In the genomic region with DNA sequence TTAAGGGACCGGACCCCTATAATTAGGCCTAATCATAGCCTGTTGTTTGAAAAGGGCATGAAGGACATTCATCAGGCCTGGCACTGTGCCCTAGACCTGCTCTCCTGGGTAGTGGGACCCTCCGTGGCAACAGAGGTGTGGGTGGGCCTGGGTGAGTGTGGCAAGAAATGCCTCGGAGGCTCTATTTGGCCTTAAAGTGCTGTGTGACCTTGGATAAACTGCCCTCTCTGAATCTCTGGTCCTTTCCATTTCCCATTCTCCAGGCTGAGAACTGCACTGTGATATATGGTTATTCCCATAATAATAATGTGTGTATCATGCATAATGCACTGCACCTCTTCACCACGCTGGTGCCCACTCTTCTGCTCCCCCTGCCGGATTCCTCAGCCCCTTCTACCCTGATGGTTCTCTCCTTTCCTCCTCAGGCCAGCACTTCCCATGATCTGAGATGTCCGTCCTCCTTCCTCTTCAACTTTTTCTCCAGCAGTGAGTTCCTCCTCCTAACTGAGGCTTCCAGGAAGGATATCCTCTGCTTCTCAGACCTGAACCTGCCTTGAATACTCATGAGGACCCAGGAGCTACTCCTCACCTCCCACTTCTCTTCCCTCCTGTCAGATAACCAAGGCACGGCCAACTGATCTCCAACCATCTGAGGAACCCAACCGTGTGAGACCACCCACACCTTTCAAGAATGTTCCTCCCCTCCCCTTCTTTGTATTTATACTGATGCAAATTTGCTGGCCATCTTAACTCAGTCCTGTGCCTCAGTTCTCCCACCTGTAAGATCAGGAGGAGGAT, we compare ENCODE assay signal across 14 cellular contexts.
A peak's percentile ranks its signal among the peaks of the same experiment; 100 is the strongest.
DNase-seq lines count a peak whose midpoint lies in the region; ATAC-seq, FAIRE-seq and TF ChIP-seq lines count a peak whose summit lies in the region.
"Had no signal": no experiment of that assay in that cellular context is flagged by ENCODE, and none has a peak within 500 bp of the region (broad histone marks: within the 10 kb centered on the region; RNA-seq: fewer than 3 reads in every experiment).

No MANE protein-coding gene starts in this region.

- H4K5ac ChIP-seq in H1 (ENCODE audit: insufficient read length, low read depth, low read length), result no peak overlapping the region

- H3K4me1 ChIP-seq in breast epithelium (no peaks in the 10 kb centered on the region), H1 (replicated peaks in 1 of 4; ENCODE audit: control insufficient read depth in 3 of 4, insufficient read depth in 4 of 4, low read length in 3 of 4) (no peaks in the 10 kb centered on the region)

- no peak overlapping the region for H3K14ac ChIP-seq in H1 (ENCODE audit: insufficient read length)

- CTCF ChIA-PET in MCF 10A (lab: Yijun Ruan, JAX) (interaction anchor here (0.5 kb wide), 1 partner anchor 661 kb away, joined by 3 read pairs; no protein-coding TSS in a partner anchor), H1 (lab: Charles Lee; ENCODE audit: partially characterized antibody) (no interaction called here)

- POLR2A ChIA-PET in MCF 10A (lab: Yijun Ruan, JAX), result no interaction called here
- POLR2A ChIA-PET in H1 (lab: Charles Lee; ENCODE audit: partially characterized antibody), result no interaction called here

- H3K4me3 ChIP-seq in breast epithelium, result no peak overlapping the region
- H3K4me3 ChIP-seq in H1 (ENCODE audit: extremely low read depth in 1 of 4, insufficient read depth in 2 of 4, low read depth in 3 of 4, low read length in 4 of 4), result no peak overlapping the region

- no peak overlapping the region for H2BK5ac ChIP-seq in H1 (ENCODE audit: low read depth, low read length)

- H3K36me3 Mint-ChIP-seq in MCF 10A (ENCODE audit: insufficient read depth, unreplicated experiment), result no peaks in the 10 kb centered on the region
- H3K36me3 Mint-ChIP-seq in IgD-negative memory B cell, result no peaks in the 10 kb centered on the region
- H3K36me3 Mint-ChIP-seq in stimulated activated memory B cell treated with anti-CD40 and anti-IgM and Interleukin-4, amounts not matched to agents 10 μg/mL and 1 μg/mL and 100 μg/mL, for 72 hours, result no peaks in the 10 kb centered on the region
- H3K36me3 Mint-ChIP-seq in activated T-helper 1 cell treated with anti-CD3 and anti-CD28 coated beads, Interleukin-12 subunit alpha, Interleukin-12 subunit beta, Interleukin-2, Interleukin-4 antibody, amounts not matched to agents 30 ng/mL and 10 ng/mL and 1 ng/mL, durations not matched to agents 14 hours and 24 hours and 36 hours (ENCODE audit: low read depth), result no peaks in the 10 kb centered on the region

- H4K8ac ChIP-seq in H1 (ENCODE audit: extremely low read depth, insufficient read depth, low read length), result no peak overlapping the region

- H3K9ac ChIP-seq in H1 (replicated peaks in 1 of 4; ENCODE audit: extremely low read depth in 1 of 4, low read depth in 3 of 4, low read length in 3 of 4), result no peak overlapping the region

- BruUV-seq in MCF 10A (replicated peaks; lab: Mats Ljungman, UMichigan), result no TSS peak

- H3K27me3 Mint-ChIP-seq in MCF 10A (ENCODE audit: insufficient read depth, unreplicated experiment) (no peaks in the 10 kb centered on the region), IgD-negative memory B cell (no peaks in the 10 kb centered on the region)
- H3K27me3 Mint-ChIP-seq in stimulated activated memory B cell treated with anti-CD40 and anti-IgM and Interleukin-4, amounts not matched to agents 10 μg/mL and 1 μg/mL and 100 μg/mL, for 72 hours, result no peaks in the 10 kb centered on the region
- no peaks in the 10 kb centered on the region for H3K27me3 Mint-ChIP-seq in activated T-helper 1 cell treated with anti-CD3 and anti-CD28 coated beads, Interleukin-12 subunit alpha, Interleukin-12 subunit beta, Interleukin-2, Interleukin-4 antibody, amounts not matched to agents 30 ng/mL and 10 ng/mL and 1 ng/mL, durations not matched to agents 14 hours and 24 hours and 36 hours (ENCODE audit: insufficient read depth)

- ATAC-seq in stimulated activated memory B cell treated with anti-CD40 and anti-IgM and Interleukin-4, amounts not matched to agents 10 μg/mL and 1 μg/mL and 100 μg/mL, for 72 hours, result peak; percentile 39

- H3K27ac Mint-ChIP-seq in MCF 10A (ENCODE audit: low read depth, unreplicated experiment) (no peak overlapping the region), IgD-negative memory B cell (peak overlapping the region; percentile 11 to 84 (median 26))
- H3K27ac Mint-ChIP-seq in stimulated activated memory B cell treated with anti-CD40 and anti-IgM and Interleukin-4, amounts not matched to agents 10 μg/mL and 1 μg/mL and 100 μg/mL, for 72 hours, result peak overlapping the region; percentile 82
- H3K27ac Mint-ChIP-seq in activated T-helper 1 cell treated with anti-CD3 and anti-CD28 coated beads, Interleukin-12 subunit alpha, Interleukin-12 subunit beta, Interleukin-2, Interleukin-4 antibody, amounts not matched to agents 30 ng/mL and 10 ng/mL and 1 ng/mL, durations not matched to agents 14 hours and 24 hours and 36 hours, result no peak overlapping the region

- H3K23ac ChIP-seq in H1 (ENCODE audit: insufficient read length), result no peak overlapping the region

- intact Hi-C loops in MCF 10A (cut with micrococcal nuclease) (no loop called here), breast epithelium (cut with DNase I; ENCODE audit: low total_unique reads) (no loop called here)
- intact Hi-C loops in activated T-helper 1 cell treated with anti-CD3 and anti-CD28 coated beads, Interleukin-12 subunit alpha, Interleukin-12 subunit beta, Interleukin-2, Interleukin-4 antibody, amounts not matched to agents 30 ng/mL and 10 ng/mL and 1 ng/mL, durations not matched to agents 14 hours and 24 hours and 36 hours (cut with micrococcal nuclease), result loop anchor here (5.0 kb wide), 1 partner anchor 257 kb away; no protein-coding TSS in a partner anchor

- H3K27me3 ChIP-seq in breast epithelium (no peaks in the 10 kb centered on the region), H1 (replicated peaks in 1 of 4; ENCODE audit: control insufficient read depth in 3 of 4, extremely low read depth in 1 of 4, insufficient read depth in 3 of 4, low read length in 3 of 4) (no peaks in the 10 kb centered on the region)

- H3K4me2 ChIP-seq in H1 (ENCODE audit: insufficient read depth in 1 of 2, low read depth in 2 of 2, low read length in 2 of 2), result no peak overlapping the region

- H3K4ac ChIP-seq in H1 (replicated peaks; ENCODE audit: insufficient read length, low read depth, low read length), result no peak overlapping the region

- FAIRE-seq in H1 (lab: Jason Lieb, UNC), result no peak
- FAIRE-seq: kidney had no signal

- H3K9me3 ChIP-seq in breast epithelium (no peaks in the 10 kb centered on the region), H1 (ENCODE audit: insufficient read depth in 2 of 2, low read depth in 1 of 2, low read length in 1 of 2) (no peaks in the 10 kb centered on the region)

- H4K20me1 ChIP-seq in H1 (replicated peaks in 1 of 2; ENCODE audit: control insufficient read depth in 1 of 2, insufficient read depth in 2 of 2, low read length in 2 of 2), result no peaks in the 10 kb centered on the region

- H4K91ac ChIP-seq in H1 (replicated peaks; ENCODE audit: insufficient read length, low read length), result no peak overlapping the region

- H3K79me2 ChIP-seq in H1 (ENCODE audit: control insufficient read depth in 1 of 2, insufficient read depth in 2 of 2, low read length in 2 of 2), result no peaks in the 10 kb centered on the region

- 75% methylated on average over 7 of the region's 8 CpGs; no CpG with 5 or more reads in 1 of the 2 experiments for WGBS in H1 (ENCODE audit: extremely low coverage in 1 of 2, insufficient coverage in 1 of 2, insufficient read length in 1 of 2, insufficient replicate concordance in 2 of 2, low coverage in 1 of 2, low lambda C conversion rate in 2 of 2, missing lambda C conversion rate in 1 of 2), 2 experiments

- no peak for TF ChIP-seq POLR2A in breast epithelium (IDR thresholded peaks at IDR 0.05)
- no peak for TF ChIP-seq POLR2A in H1 (IDR thresholded peaks at IDR 0.05; ENCODE audit: control extremely low read depth in 1 of 2, low read depth in 2 of 2, low read length in 2 of 2)

- no peak overlapping the region for H2BK120ac ChIP-seq in H1 (replicated peaks; ENCODE audit: low read depth, low read length)

- no peaks in the 10 kb centered on the region for H3K36me3 ChIP-seq in breast epithelium
- peaks cover 0 to 2% (median 0%) of the 10 kb centered on the region in 4 experiments; a peak in 1 of 8 replicates for H3K36me3 ChIP-seq in H1 (ENCODE audit: control insufficient read depth in 2 of 4, insufficient read depth in 4 of 4, low read length in 3 of 4)

- no peak overlapping the region for H2BK15ac ChIP-seq in H1 (ENCODE audit: low read length)

- 0 out of 4 replicates have a peak, but pooled peaks of 1 of the 2 experiments have one; percentile 16 for TF ChIP-seq RAD21 in H1 (IDR thresholded peaks at IDR 0.05 in 1 of 2, conservative IDR thresholded peaks at IDR 0.05 in 1 of 2; ENCODE audit: low read depth in 2 of 2, low read length in 2 of 2)

- no peaks in the 10 kb centered on the region for H3K79me1 ChIP-seq in H1 (ENCODE audit: low read depth, low read length)

- TF ChIP-seq CTCF in MCF 10A (IDR thresholded peaks at IDR 0.05; ENCODE audit: unreplicated experiment) (no peak), breast epithelium (IDR thresholded peaks at IDR 0.05) (peak in 1 of 3 donors; percentile 11), H1 (IDR thresholded peaks at IDR 0.05; ENCODE audit: control extremely low read depth in 1 of 3, insufficient read depth in 1 of 3, low read depth in 1 of 3, low read length in 3 of 3) (peak in 2 of 3 experiments; percentile 18 to 34; a peak in 2 of 4 replicates)

- H3K56ac ChIP-seq in H1 (replicated peaks; ENCODE audit: insufficient read length, low read depth, low read length), result no peak overlapping the region

- H2BK12ac ChIP-seq in H1 (ENCODE audit: low read depth, low read length), result no peak overlapping the region

- DNase-seq in MCF 10A (ENCODE audit: unreplicated experiment), result peak; percentile 29
- no peak for DNase-seq in breast epithelium (ENCODE audit: low spot score in 2 of 2)
- no peak for DNase-seq in H1 (ENCODE audit: low read depth in 1 of 2, low spot score in 2 of 2)
- DNase-seq in T-helper 9 cell, result no peak
- no peak for DNase-seq in activated T-helper 1 cell treated with anti-CD3 and anti-CD28 coated beads, Interleukin-12 subunit alpha, Interleukin-12 subunit beta, Interleukin-2, Interleukin-4 antibody, amounts not matched to agents 30 ng/mL and 10 ng/mL and 1 ng/mL, durations not matched to agents 14 hours and 24 hours and 36 hours (ENCODE audit: low spot score)
- DNase-seq in CD1c-positive myeloid dendritic cell (ENCODE audit: extremely low spot score), result no peak
- DNase-seq: kidney; NCI-H526 treated with DMSO at 0.1 percent for 48 hours; stimulated activated CD4-positive, alpha-beta T cell treated with anti-CD3 and anti-CD28 coated beads, Interleukin-15, amount 100 ng/mL, for 24 hours; stimulated activated naive CD4-positive, alpha-beta T cell; SW 1271 had no signal

- no peak for TF ChIP-seq EP300 in H1 (IDR thresholded peaks at IDR 0.05; ENCODE audit: borderline replicate concordance in 1 of 2, low read depth in 2 of 2, low read length in 2 of 2)

- H3K18ac ChIP-seq in H1 (ENCODE audit: extremely low read depth, low read length), result no peak overlapping the region

- H3K4me3 Mint-ChIP-seq in MCF 10A (ENCODE audit: unreplicated experiment) (no peak overlapping the region), IgD-negative memory B cell (peak overlapping the region in 3 of 4 donors; percentile 36 to 83 (median 64))
- H3K4me3 Mint-ChIP-seq in stimulated activated memory B cell treated with anti-CD40 and anti-IgM and Interleukin-4, amounts not matched to agents 10 μg/mL and 1 μg/mL and 100 μg/mL, for 72 hours, result peak overlapping the region; percentile 62
- H3K4me3 Mint-ChIP-seq in activated T-helper 1 cell treated with anti-CD3 and anti-CD28 coated beads, Interleukin-12 subunit alpha, Interleukin-12 subunit beta, Interleukin-2, Interleukin-4 antibody, amounts not matched to agents 30 ng/mL and 10 ng/mL and 1 ng/mL, durations not matched to agents 14 hours and 24 hours and 36 hours, result no peak overlapping the region

- no peak overlapping the region for H2BK20ac ChIP-seq in H1 (ENCODE audit: low read length)

- H3K4me1 Mint-ChIP-seq in MCF 10A (ENCODE audit: insufficient read depth, unreplicated experiment) (no peaks in the 10 kb centered on the region), IgD-negative memory B cell (peaks cover 9 to 13% (median 10%) of the 10 kb centered on the region in 3 donors)
- H3K4me1 Mint-ChIP-seq in stimulated activated memory B cell treated with anti-CD40 and anti-IgM and Interleukin-4, amounts not matched to agents 10 μg/mL and 1 μg/mL and 100 μg/mL, for 72 hours, result peaks cover 17% of the 10 kb centered on the region
- H3K4me1 Mint-ChIP-seq in activated T-helper 1 cell treated with anti-CD3 and anti-CD28 coated beads, Interleukin-12 subunit alpha, Interleukin-12 subunit beta, Interleukin-2, Interleukin-4 antibody, amounts not matched to agents 30 ng/mL and 10 ng/mL and 1 ng/mL, durations not matched to agents 14 hours and 24 hours and 36 hours (ENCODE audit: low read depth), result no peaks in the 10 kb centered on the region

- H2AFZ ChIP-seq in H1 (ENCODE audit: low read length), result no peak overlapping the region

- no peaks in the 10 kb centered on the region for H3K9me3 Mint-ChIP-seq in MCF 10A (ENCODE audit: unreplicated experiment)
- H3K9me3 Mint-ChIP-seq in IgD-negative memory B cell, result no peaks in the 10 kb centered on the region
- H3K9me3 Mint-ChIP-seq in stimulated activated memory B cell treated with anti-CD40 and anti-IgM and Interleukin-4, amounts not matched to agents 10 μg/mL and 1 μg/mL and 100 μg/mL, for 72 hours, result no peaks in the 10 kb centered on the region
- H3K9me3 Mint-ChIP-seq in activated T-helper 1 cell treated with anti-CD3 and anti-CD28 coated beads, Interleukin-12 subunit alpha, Interleukin-12 subunit beta, Interleukin-2, Interleukin-4 antibody, amounts not matched to agents 30 ng/mL and 10 ng/mL and 1 ng/mL, durations not matched to agents 14 hours and 24 hours and 36 hours, result no peaks in the 10 kb centered on the region

- H3K27ac ChIP-seq in breast epithelium (no peak overlapping the region), H1 (ENCODE audit: low read depth, low read length) (no peak overlapping the region)
- H3K27ac ChIP-seq: HL-60 had no signal

- no peak overlapping the region for H2AK5ac ChIP-seq in H1 (ENCODE audit: low read depth, low read length)

- H3K23me2 ChIP-seq in H1 (ENCODE audit: low read depth, low read length), result no peaks in the 10 kb centered on the region

Comparison
In these comparisons a context has a peak if more than half of its experiments do, and no peak if none do; other contexts are left out.
1. H3K27ac Mint-ChIP-seq: peak in IgD-negative memory B cell (3 of 3) and stimulated activated memory B cell treated with anti-CD40 and anti-IgM and Interleukin-4, amounts not matched to agents 10 μg/mL and 1 μg/mL and 100 μg/mL, for 72 hours (single experiment); none in MCF 10A (single experiment) and activated T-helper 1 cell treated with anti-CD3 and anti-CD28 coated beads, Interleukin-12 subunit alpha, Interleukin-12 subunit beta, Interleukin-2, Interleukin-4 antibody, amounts not matched to agents 30 ng/mL and 10 ng/mL and 1 ng/mL, durations not matched to agents 14 hours and 24 hours and 36 hours (single experiment).
2. H3K4me3 Mint-ChIP-seq: peak in IgD-negative memory B cell (3 of 4) and stimulated activated memory B cell treated with anti-CD40 and anti-IgM and Interleukin-4, amounts not matched to agents 10 μg/mL and 1 μg/mL and 100 μg/mL, for 72 hours (single experiment); none in MCF 10A (single experiment) and activated T-helper 1 cell treated with anti-CD3 and anti-CD28 coated beads, Interleukin-12 subunit alpha, Interleukin-12 subunit beta, Interleukin-2, Interleukin-4 antibody, amounts not matched to agents 30 ng/mL and 10 ng/mL and 1 ng/mL, durations not matched to agents 14 hours and 24 hours and 36 hours (single experiment).